Comparison of ENCODE assay signal across 26 cellular contexts in the genomic region with DNA sequence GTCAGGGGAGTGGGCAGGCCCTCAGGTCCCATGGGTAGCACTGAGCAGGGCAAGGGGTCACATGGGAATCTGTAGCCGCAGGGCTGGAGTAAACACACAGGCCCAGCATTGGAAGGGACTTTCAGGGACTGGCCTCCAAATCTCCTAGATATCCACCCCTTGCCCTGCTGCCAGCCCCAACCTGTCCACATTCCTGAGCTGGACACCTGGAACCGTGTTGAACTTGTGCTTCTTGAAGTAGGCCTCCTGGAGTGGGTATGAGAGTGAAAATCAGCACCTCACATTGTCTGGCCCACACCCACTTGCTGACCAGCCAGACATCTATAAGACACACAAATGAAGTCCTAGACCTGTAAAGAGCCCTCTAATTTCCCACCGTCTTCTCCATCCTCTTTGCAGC. TPM values are rescaled to one million over a fixed set of nuclear protein-coding genes. Genes with fewer than 3 reads are reported as not detected.
"Had no signal": no experiment of that assay in that cellular context is flagged by ENCODE, and none has a peak within 500 bp of the region (broad histone marks: within the 10 kb centered on the region; RNA-seq: fewer than 3 reads in every experiment).

No MANE protein-coding gene starts in this region.

- ATAC-seq: effector memory CD8-positive, alpha-beta T cell; left colon; stimulated activated naive B cell treated with anti-CD40 and anti-IgM and Interleukin-4, amounts not matched to agents 10 μg/mL and 1 μg/mL and 100 μg/mL, for 72 hours had no signal

- H3K4me1 ChIP-seq: sigmoid colon, uterus had no signal

- H3K36me3 ChIP-seq: uterus had no signal

- H2AFZ ChIP-seq: parathyroid adenoma had no signal

- H3K27ac Mint-ChIP-seq: activated CD4-positive, alpha-beta T cell treated with anti-CD3 and anti-CD28 coated beads, Interleukin-2, amount 10 ng/mL, durations not matched to agents 24 days and 14 days; effector memory CD8-positive, alpha-beta T cell; stimulated activated naive B cell treated with anti-CD40 and anti-IgM and Interleukin-4, amounts not matched to agents 10 μg/mL and 1 μg/mL and 100 μg/mL, for 72 hours had no signal

- H3K27me3 ChIP-seq: cardiac muscle cell, sigmoid colon, tibial artery, uterus had no signal

- DNase-seq: activated CD4-positive, alpha-beta T cell treated with anti-CD3 and anti-CD28 coated beads, Interleukin-2, amount 10 ng/mL, durations not matched to agents 24 days and 14 days; activated CD8-positive, alpha-beta memory T cell treated with anti-CD3 and anti-CD28 coated beads, Interleukin-2, amount 50 U/mL, for 4 hours; activated effector memory CD4-positive, alpha-beta T cell treated with anti-CD3 and anti-CD28 coated beads, Interleukin-2, amount 50 U/mL, for 16 hours; activated naive CD4-positive, alpha-beta T cell treated with anti-CD3 and anti-CD28 coated beads, Interleukin-2, amount 50 U/mL, for 16 hours; activated T-cell treated with anti-CD3 and anti-CD28 coated beads, Interleukin-2, amount 50 U/mL, for 48 hours; effector memory CD8-positive, alpha-beta T cell; foreskin melanocyte; glutamatergic neuron; hippocampal formation; left colon; naive B cell; sigmoid colon; stimulated activated CD4-positive, alpha-beta T cell treated with anti-CD3 and anti-CD28 coated beads, Interleukin-4, amount 100 ng/mL, for 4 hours; stimulated activated naive B cell treated with anti-CD40 and anti-IgM and Interleukin-4, amounts not matched to agents 10 μg/mL and 1 μg/mL and 100 μg/mL, for 72 hours; T-helper 1 cell; T1000; tibial artery; uterus had no signal

- H3K4me3 Mint-ChIP-seq: activated CD4-positive, alpha-beta T cell treated with anti-CD3 and anti-CD28 coated beads, Interleukin-2, amount 10 ng/mL, durations not matched to agents 24 days and 14 days; effector memory CD8-positive, alpha-beta T cell; stimulated activated naive B cell treated with anti-CD40 and anti-IgM and Interleukin-4, amounts not matched to agents 10 μg/mL and 1 μg/mL and 100 μg/mL, for 72 hours had no signal

- H3K9me3 ChIP-seq: sigmoid colon, tibial artery, uterus had no signal

- H3K27me3 Mint-ChIP-seq: activated CD4-positive, alpha-beta T cell treated with anti-CD3 and anti-CD28 coated beads, Interleukin-2, amount 10 ng/mL, durations not matched to agents 24 days and 14 days; effector memory CD8-positive, alpha-beta T cell; naive B cell; stimulated activated naive B cell treated with anti-CD40 and anti-IgM and Interleukin-4, amounts not matched to agents 10 μg/mL and 1 μg/mL and 100 μg/mL, for 72 hours had no signal

- H3K9me3 Mint-ChIP-seq: activated CD4-positive, alpha-beta T cell treated with anti-CD3 and anti-CD28 coated beads, Interleukin-2, amount 10 ng/mL, durations not matched to agents 24 days and 14 days; effector memory CD8-positive, alpha-beta T cell; naive B cell; stimulated activated naive B cell treated with anti-CD40 and anti-IgM and Interleukin-4, amounts not matched to agents 10 μg/mL and 1 μg/mL and 100 μg/mL, for 72 hours had no signal

- H3K9ac ChIP-seq: parathyroid adenoma had no signal

- H3K4me3 ChIP-seq: cardiac muscle cell, sigmoid colon, tibial artery, uterus had no signal

- H3K27ac ChIP-seq: cardiac muscle cell, parathyroid adenoma, sigmoid colon, uterus had no signal

RNA-seq across cellular contexts. Expression of a gene that starts 14.3 kb away (rescaled TPM):
- total RNA-seq: activated CD4-positive, alpha-beta T cell treated with anti-CD3 and anti-CD28 coated beads, Interleukin-2, amount 10 ng/mL, durations not matched to agents 24 days and 14 days; aorta; cardiac muscle cell; dermis microvascular lymphatic vessel endothelial cell; epithelial cell of proximal tubule; fibroblast of lung; left colon; mononuclear cell; renal cortical epithelial cell; sigmoid colon; uterus had no signal
- polyA plus RNA-seq: aorta, cardiac muscle cell, fibroblast of lung, sigmoid colon had no signal

RNA-seq across cellular contexts. Expression of a gene that starts 15.7 kb away (rescaled TPM):
- total RNA-seq: activated CD4-positive, alpha-beta T cell treated with anti-CD3 and anti-CD28 coated beads, Interleukin-2, amount 10 ng/mL, durations not matched to agents 24 days and 14 days; cardiac muscle cell; mononuclear cell had no signal
- polyA plus RNA-seq: cardiac muscle cell had no signal

RNA-seq across cellular contexts. Expression of a gene that starts 57.0 kb away (rescaled TPM):
- total RNA-seq: mononuclear cell, sigmoid colon had no signal
